ENCODE assay signal across 8 cellular contexts in genomic region chr18:56637897-56638231, GRCh38. TPM values are rescaled to one million over a fixed set of nuclear protein-coding genes. Genes with fewer than 3 reads are reported as not detected.
DNase-seq lines count a peak whose midpoint lies in the region; ATAC-seq and TF ChIP-seq lines count a peak whose summit lies in the region.

No MANE protein-coding gene starts in this region.

- intact Hi-C loops in Caco-2 (cut with micrococcal nuclease; ENCODE audit: unreplicated experiment): loop anchor here (1.0 kb wide), 1 partner anchor 13 kb away; the partner anchor contains the start of gene WDR7

- H3K4me3 ChIP-seq in Caco-2 (ENCODE audit: low read depth, low read length) (peak overlapping the region; percentile 67), astrocyte of the cerebellum (ENCODE audit: low read depth, low read length) (peak overlapping the region; percentile 65)

- POLR2A ChIA-PET in Caco-2 (lab: Charles Lee): no interaction called here

- peaks cover 6% of the 10 kb centered on the region for H3K4me1 Mint-ChIP-seq in Caco-2 (ENCODE audit: low read depth, unreplicated experiment)
- peaks cover 30 to 38% (median 35%) of the 10 kb centered on the region in 3 donors for H3K4me1 Mint-ChIP-seq in IgD-negative memory B cell
- peaks cover 17 to 50% of the 10 kb centered on the region in 2 donors for H3K4me1 Mint-ChIP-seq in stimulated activated naive B cell treated with anti-CD40 and anti-IgM and Interleukin-4, amounts not matched to agents 10 μg/mL and 1 μg/mL and 100 μg/mL, for 72 hours

- no peaks in the 10 kb centered on the region for H3K27me3 ChIP-seq in Caco-2 (replicated peaks; ENCODE audit: control insufficient read depth, insufficient read depth, low read length)

- CTCF ChIA-PET in Caco-2 (lab: Charles Lee): no interaction called here

- H3K36me3 Mint-ChIP-seq in Caco-2 (ENCODE audit: insufficient read depth, unreplicated experiment): peaks cover 17% of the 10 kb centered on the region
- peaks cover 10% of the 10 kb centered on the region for H3K36me3 Mint-ChIP-seq in IgD-negative memory B cell
- peaks cover 30 to 41% of the 10 kb centered on the region in 2 donors for H3K36me3 Mint-ChIP-seq in stimulated activated naive B cell treated with anti-CD40 and anti-IgM and Interleukin-4, amounts not matched to agents 10 μg/mL and 1 μg/mL and 100 μg/mL, for 72 hours

- BruUV-seq in Caco-2 (replicated peaks; lab: Mats Ljungman, UMichigan): no TSS peak

- no peaks in the 10 kb centered on the region for H3K36me3 ChIP-seq in Caco-2 (ENCODE audit: control insufficient read depth, insufficient read depth, low read length)

- TF ChIP-seq CTCF in Caco-2 (IDR thresholded peaks at IDR 0.05; ENCODE audit: insufficient read depth in 1 of 2, low read depth in 1 of 2, low read length in 1 of 2, severe bottlenecking in 1 of 2, unreplicated experiment in 1 of 2) (no peak), astrocyte of the cerebellum (IDR thresholded peaks at IDR 0.05; ENCODE audit: low read depth, low read length, missing control alignments) (no peak)

- H3K4me3 Mint-ChIP-seq in Caco-2 (ENCODE audit: unreplicated experiment): peak overlapping the region; percentile 91
- peak overlapping the region; percentile 90 to 99 (median 94) for H3K4me3 Mint-ChIP-seq in IgD-negative memory B cell
- peak overlapping the region; percentile 99 to 100 for H3K4me3 Mint-ChIP-seq in stimulated activated naive B cell treated with anti-CD40 and anti-IgM and Interleukin-4, amounts not matched to agents 10 μg/mL and 1 μg/mL and 100 μg/mL, for 72 hours

- in situ Hi-C loops in astrocyte of the cerebellum (cut with HindIII; ENCODE audit: low sequenced_read_pairs): no loop called here

- H3K4me1 ChIP-seq in Caco-2: no peaks in the 10 kb centered on the region

- H3K9me3 Mint-ChIP-seq in Caco-2 (ENCODE audit: unreplicated experiment): no peaks in the 10 kb centered on the region
- no peaks in the 10 kb centered on the region for H3K9me3 Mint-ChIP-seq in IgD-negative memory B cell
- H3K9me3 Mint-ChIP-seq in stimulated activated naive B cell treated with anti-CD40 and anti-IgM and Interleukin-4, amounts not matched to agents 10 μg/mL and 1 μg/mL and 100 μg/mL, for 72 hours: peaks cover 2 to 4% of the 10 kb centered on the region in 2 donors

- H3K27ac Mint-ChIP-seq in Caco-2 (ENCODE audit: unreplicated experiment) (peak overlapping the region; percentile 98), IgD-negative memory B cell (peak overlapping the region; percentile 83 to 97 (median 97))
- peak overlapping the region; percentile 98 for H3K27ac Mint-ChIP-seq in stimulated activated naive B cell treated with anti-CD40 and anti-IgM and Interleukin-4, amounts not matched to agents 10 μg/mL and 1 μg/mL and 100 μg/mL, for 72 hours

- peak; percentile 18 for ATAC-seq in GM21390 (IDR thresholded peaks at IDR 0.05; ENCODE audit: unreplicated experiment)
- peak; percentile 11 to 16 for ATAC-seq in stimulated activated naive B cell treated with anti-CD40 and anti-IgM and Interleukin-4, amounts not matched to agents 10 μg/mL and 1 μg/mL and 100 μg/mL, for 72 hours (replicated peaks)

- no peaks in the 10 kb centered on the region for H3K27me3 Mint-ChIP-seq in Caco-2 (ENCODE audit: insufficient read depth, unreplicated experiment)
- no peaks in the 10 kb centered on the region for H3K27me3 Mint-ChIP-seq in IgD-negative memory B cell
- no peaks in the 10 kb centered on the region for H3K27me3 Mint-ChIP-seq in stimulated activated naive B cell treated with anti-CD40 and anti-IgM and Interleukin-4, amounts not matched to agents 10 μg/mL and 1 μg/mL and 100 μg/mL, for 72 hours

- peak; percentile 22 to 29 for DNase-seq in Caco-2
- DNase-seq in astrocyte of the cerebellum (ENCODE audit: low read depth): no peak
- peak; percentile 8 for DNase-seq in iris pigment epithelial cell (ENCODE audit: low read depth)
- DNase-seq in stimulated activated naive B cell treated with anti-CD40 and anti-IgM and Interleukin-4, amounts not matched to agents 10 μg/mL and 1 μg/mL and 100 μg/mL, for 72 hours: no peak
- no peak for DNase-seq in GF-D8 (lab: John Stamatoyannopoulos, UW)
- DNase-seq in COR-L47 (lab: John Stamatoyannopoulos, UW): no peak

- no peaks in the 10 kb centered on the region for H3K9me3 ChIP-seq in Caco-2

RNA-seq across cellular contexts. Expression of gene TXNL1, which starts 0.5 kb away (rescaled TPM):
- 46.9 and 49.0 TPM in 2 replicates for total RNA-seq in Caco-2 (2022)
- polyA plus RNA-seq in IgD-negative memory B cell: 56.2 TPM

RNA-seq across cellular contexts. Expression of gene WDR7, which starts 13.3 kb away (rescaled TPM):
- 7.8 and 8.1 TPM in 2 replicates for total RNA-seq in Caco-2 (2022)
- polyA plus RNA-seq in IgD-negative memory B cell: 16.2 TPM

Comparison
In these comparisons a context has a peak if more than half of its experiments do, and no peak if none do; other contexts are left out.
1. DNase-seq: peak in Caco-2 (2 of 2) and iris pigment epithelial cell (single experiment); none in astrocyte of the cerebellum (single experiment), stimulated activated naive B cell treated with anti-CD40 and anti-IgM and Interleukin-4, amounts not matched to agents 10 μg/mL and 1 μg/mL and 100 μg/mL, for 72 hours (single experiment), GF-D8 (single experiment) and COR-L47 (single experiment).
2. Peak in every context shown above with its lines, with median percentiles within 50 percentile points of each other: H3K27ac Mint-ChIP-seq and H3K4me3 Mint-ChIP-seq.